ENCODE assay signal across 29 cellular contexts in the genomic region with DNA sequence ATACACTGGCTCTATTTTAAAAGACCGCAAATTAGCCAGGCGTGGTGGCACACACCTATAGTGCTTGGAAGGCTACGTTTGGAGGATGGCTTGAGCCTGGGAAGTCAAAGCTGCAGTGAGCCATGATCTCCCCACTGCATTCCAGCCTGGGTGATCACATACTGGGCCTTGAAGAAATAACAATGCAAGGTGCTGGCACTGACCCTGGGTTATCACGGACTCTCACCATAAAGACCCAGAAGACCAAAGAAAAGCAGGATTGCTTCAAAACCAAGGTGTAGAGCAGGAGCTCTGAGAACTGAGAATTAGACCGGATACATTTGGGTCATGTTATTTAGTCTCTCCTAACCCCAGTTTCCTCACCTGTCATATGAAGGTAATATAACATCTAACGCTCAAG.
"Had no signal": no experiment of that assay in that cellular context is flagged by ENCODE, and none has a peak within 500 bp of the region (broad histone marks: within the 10 kb centered on the region; RNA-seq: fewer than 3 reads in every experiment).

No MANE protein-coding gene starts in this region.

- H3K4me3 ChIP-seq: stomach, suprapubic skin, testis, thoracic aorta, thyroid gland, tibial artery, tibial nerve, transverse colon, upper lobe of left lung, upper lobe of right lung, uterus, vagina had no signal

- H3K4me1 ChIP-seq: testis, upper lobe of right lung, uterus, vagina had no signal

- ATAC-seq: stimulated activated effector memory CD8-positive, alpha-beta T cell treated with anti-CD3 and anti-CD28 coated beads, Interleukin-12 subunit alpha, Interleukin-12 subunit beta, amount 100 ng/mL, for 72 hours; stimulated activated memory B cell treated with anti-CD40 and anti-IgM and Interleukin-4, amounts not matched to agents 10 μg/mL and 1 μg/mL and 100 μg/mL, for 72 hours; stimulated activated naive B cell treated with anti-CD40 and anti-IgM and Interleukin-4, amounts not matched to agents 10 μg/mL and 1 μg/mL and 100 μg/mL, for 72 hours; stimulated activated naive CD8-positive, alpha-beta T cell treated with anti-CD3 and anti-CD28 coated beads, Interleukin-15, amount 100 ng/mL, for 72 hours; stimulated activated naive CD8-positive, alpha-beta T cell treated with anti-CD3 and anti-CD28 coated beads, Interleukin-15, Interleukin-2, amounts not matched to agents 100 U/mL and 50 U/mL, for 24 hours; upper lobe of right lung had no signal

- H3K4me1 Mint-ChIP-seq: stimulated activated naive B cell treated with anti-CD40 and anti-IgM and Interleukin-4, amounts not matched to agents 10 μg/mL and 1 μg/mL and 100 μg/mL, for 72 hours had no signal

- H3K36me3 ChIP-seq: uterus had no signal

- H3K27me3 ChIP-seq: stomach, suprapubic skin, testis, thyroid gland, tibial artery, tibial nerve, transverse colon, upper lobe of left lung, upper lobe of right lung, uterus, vagina had no signal

- FAIRE-seq: urothelium cell line had no signal

- H3K27me3 Mint-ChIP-seq: stimulated activated memory B cell treated with anti-CD40 and anti-IgM and Interleukin-4, amounts not matched to agents 10 μg/mL and 1 μg/mL and 100 μg/mL, for 72 hours; stimulated activated naive B cell treated with anti-CD40 and anti-IgM and Interleukin-4, amounts not matched to agents 10 μg/mL and 1 μg/mL and 100 μg/mL, for 72 hours; stimulated activated naive CD8-positive, alpha-beta T cell treated with anti-CD3 and anti-CD28 coated beads, Interleukin-15, amount 100 ng/mL, for 72 hours; stimulated activated naive CD8-positive, alpha-beta T cell treated with anti-CD3 and anti-CD28 coated beads, Interleukin-15, Interleukin-2, amounts not matched to agents 100 ng/mL and 50 ng/mL, for 24 hours; type B pancreatic cell had no signal

- H3K4me3 Mint-ChIP-seq: stimulated activated effector memory CD8-positive, alpha-beta T cell treated with anti-CD3 and anti-CD28 coated beads, Interleukin-12 subunit alpha, Interleukin-12 subunit beta, amount 100 ng/mL, for 72 hours; stimulated activated memory B cell treated with anti-CD40 and anti-IgM and Interleukin-4, amounts not matched to agents 10 μg/mL and 1 μg/mL and 100 μg/mL, for 72 hours; stimulated activated naive B cell treated with anti-CD40 and anti-IgM and Interleukin-4, amounts not matched to agents 10 μg/mL and 1 μg/mL and 100 μg/mL, for 72 hours; stimulated activated naive CD8-positive, alpha-beta T cell treated with anti-CD3 and anti-CD28 coated beads, Interleukin-15, amount 100 ng/mL, for 72 hours; stimulated activated naive CD8-positive, alpha-beta T cell treated with anti-CD3 and anti-CD28 coated beads, Interleukin-15, Interleukin-2, amounts not matched to agents 100 ng/mL and 50 ng/mL, for 24 hours; type B pancreatic cell had no signal

- H3K9me3 Mint-ChIP-seq: stimulated activated effector memory CD8-positive, alpha-beta T cell treated with anti-CD3 and anti-CD28 coated beads, Interleukin-12 subunit alpha, Interleukin-12 subunit beta, amount 100 ng/mL, for 72 hours; stimulated activated memory B cell treated with anti-CD40 and anti-IgM and Interleukin-4, amounts not matched to agents 10 μg/mL and 1 μg/mL and 100 μg/mL, for 72 hours; stimulated activated naive B cell treated with anti-CD40 and anti-IgM and Interleukin-4, amounts not matched to agents 10 μg/mL and 1 μg/mL and 100 μg/mL, for 72 hours; stimulated activated naive CD8-positive, alpha-beta T cell treated with anti-CD3 and anti-CD28 coated beads, Interleukin-15, amount 100 ng/mL, for 72 hours; stimulated activated naive CD8-positive, alpha-beta T cell treated with anti-CD3 and anti-CD28 coated beads, Interleukin-15, Interleukin-2, amounts not matched to agents 100 ng/mL and 50 ng/mL, for 24 hours; type B pancreatic cell had no signal

- H3K9me3 ChIP-seq: stomach, suprapubic skin, testis, thoracic aorta, thyroid gland, tibial artery, tibial nerve, transverse colon, upper lobe of left lung, upper lobe of right lung, uterus, vagina had no signal

- H3K27ac ChIP-seq: stomach, suprapubic skin, testis, thoracic aorta, thyroid gland, tibial artery, tibial nerve, transverse colon, upper lobe of right lung, uterus, vagina had no signal

- H3K27ac Mint-ChIP-seq: stimulated activated effector memory CD8-positive, alpha-beta T cell treated with anti-CD3 and anti-CD28 coated beads, Interleukin-12 subunit alpha, Interleukin-12 subunit beta, amount 100 ng/mL, for 72 hours; stimulated activated naive B cell treated with anti-CD40 and anti-IgM and Interleukin-4, amounts not matched to agents 10 μg/mL and 1 μg/mL and 100 μg/mL, for 72 hours; stimulated activated naive CD8-positive, alpha-beta T cell treated with anti-CD3 and anti-CD28 coated beads, Interleukin-15, amount 100 ng/mL, for 72 hours; type B pancreatic cell had no signal

- DNase-seq: stimulated activated CD4-positive, alpha-beta T cell treated with anti-CD3 and anti-CD28 coated beads, Interleukin-2, amount 100 ng/mL, for 48 hours; stimulated activated CD4-positive, alpha-beta T cell treated with anti-CD3 and anti-CD28 coated beads, Interleukin-4, amount 100 ng/mL, for 1 hour; stimulated activated CD4-positive, alpha-beta T cell treated with anti-CD3 and anti-CD28 coated beads, Interleukin-4, amount 100 ng/mL, for 24 hours; stimulated activated CD4-positive, alpha-beta T cell treated with anti-CD3 and anti-CD28 coated beads, Interleukin-4, amount 100 ng/mL, for 4 hours; stimulated activated CD8-positive, alpha-beta memory T cell treated with anti-CD3 and anti-CD28 coated beads, Interleukin-4, amount 100 ng/mL, for 48 hours; stimulated activated naive B cell treated with anti-CD40 and anti-IgM and Interleukin-4, amounts not matched to agents 10 μg/mL and 1 μg/mL and 100 μg/mL, for 72 hours; stimulated activated naive CD4-positive, alpha-beta T cell; stimulated activated naive CD4-positive, alpha-beta T cell treated with Interleukin-2 at 50 U/mL for 16 hours; stimulated activated naive CD8-positive, alpha-beta T cell treated with anti-CD3 and anti-CD28 coated beads, Interleukin-15, amount 100 ng/mL, for 72 hours; stimulated activated naive CD8-positive, alpha-beta T cell treated with anti-CD3 and anti-CD28 coated beads, Interleukin-15, Interleukin-2, amounts not matched to agents 100 U/mL and 50 U/mL, for 24 hours; stomach; substantia nigra; testis; thyroid gland; tibial artery; transverse colon; trophoblast cell; upper lobe of left lung; upper lobe of right lung; uterus had no signal
